In genomic region chr3:47577583-47578118, GRCh38 we compare ENCODE assay signal across 9 cellular contexts. TPM values are rescaled to one million over a fixed set of nuclear protein-coding genes. Genes with fewer than 3 reads are reported as not detected.
DNase-seq lines count a peak whose midpoint lies in the region; ATAC-seq, FAIRE-seq and TF ChIP-seq lines count a peak whose summit lies in the region.
"Had no signal": no experiment of that assay in that cellular context is flagged by ENCODE, and none has a peak within 500 bp of the region (broad histone marks: within the 10 kb centered on the region; RNA-seq: fewer than 3 reads in every experiment).

No MANE protein-coding gene starts in this region.

- H3K27ac ChIP-seq in astrocyte (ENCODE audit: low read depth, low read length) (no peak overlapping the region), keratinocyte (ENCODE audit: control insufficient read depth, insufficient read depth, low read length) (no peak overlapping the region), stomach (no peak overlapping the region)

- dilution Hi-C loops in keratinocyte (cut with MboI; ENCODE audit: extremely low pct_ligation_motif_present, low sequenced_read_pairs), result no loop called here

- no peak for TF ChIP-seq CTCF in astrocyte (IDR thresholded peaks at IDR 0.05; ENCODE audit: insufficient read depth, low read depth, low read length)
- TF ChIP-seq CTCF in keratinocyte (optimal IDR thresholded peaks at IDR 0.05 in 1 of 3, IDR thresholded peaks at IDR 0.05 in 1 of 3, conservative IDR thresholded peaks at IDR 0.05 in 1 of 3; ENCODE audit: extremely low read depth in 1 of 3, insufficient read depth in 2 of 3, low read length in 3 of 3), result no peak
- TF ChIP-seq CTCF in stomach (IDR thresholded peaks at IDR 0.05), result no peak

- H3K9me1 ChIP-seq in keratinocyte (ENCODE audit: control insufficient read depth, extremely low read depth, insufficient read depth, low read length), result no peaks in the 10 kb centered on the region

- intact Hi-C loops in stomach (cut with DNase I; ENCODE audit: low total_unique reads), result no loop called here

- no peak overlapping the region for H3K27ac Mint-ChIP-seq in T-helper 2 cell treated with Interferon-gamma antibody and Interleukin-4, amounts not matched to agents 5 μg/mL and 100 μg/mL, for 36 hours
- H3K27ac Mint-ChIP-seq in astrocyte (ENCODE audit: unreplicated experiment), result no peak overlapping the region
- H3K27ac Mint-ChIP-seq: activated naive CD4-positive, alpha-beta T cell treated with anti-CD3 and anti-CD28 coated beads, Interleukin-2, amount 50 U/mL, for 72 hours had no signal

- peak overlapping the region; percentile 60 for H2AFZ ChIP-seq in astrocyte (ENCODE audit: low read depth, low read length)
- peak overlapping the region; percentile 26 for H2AFZ ChIP-seq in keratinocyte (ENCODE audit: control insufficient read depth, low read length)

- peaks cover 36% of the 10 kb centered on the region for H3K27me3 Mint-ChIP-seq in T-helper 2 cell treated with Interferon-gamma antibody and Interleukin-4, amounts not matched to agents 5 μg/mL and 100 μg/mL, for 36 hours (ENCODE audit: low read depth)
- peaks cover 28% of the 10 kb centered on the region for H3K27me3 Mint-ChIP-seq in astrocyte (ENCODE audit: low read depth, unreplicated experiment)

- H3K36me3 ChIP-seq in astrocyte (ENCODE audit: insufficient read depth, low read length) (no peaks in the 10 kb centered on the region), keratinocyte (ENCODE audit: control insufficient read depth in 2 of 2, extremely low read depth in 1 of 2, insufficient read depth in 2 of 2, low read length in 2 of 2) (no peaks in the 10 kb centered on the region), stomach (no peaks in the 10 kb centered on the region)

- H3K4me3 ChIP-seq in astrocyte (ENCODE audit: insufficient read depth, low read depth, low read length), result peak overlapping the region; percentile 23
- H3K4me3 ChIP-seq in keratinocyte (ENCODE audit: control insufficient read depth in 2 of 3, extremely low read depth in 1 of 3, insufficient read depth in 2 of 3, low read depth in 1 of 3, low read length in 3 of 3), result peak overlapping the region in 2 of 3 experiments; percentile 40 to 51
- H3K4me3 ChIP-seq in stomach, result peak overlapping the region; percentile 64 to 94 (median 72)

- DNase-seq in T-helper 2 cell treated with Interferon-gamma antibody and Interleukin-4, amounts not matched to agents 5 μg/mL and 100 μg/mL, for 36 hours (ENCODE audit: low spot score), result peak; percentile 8
- DNase-seq in T-helper 2 cell (no peak), astrocyte (ENCODE audit: low read depth) (no peak), keratinocyte (ENCODE audit: low read depth, low spot score) (no peak), stomach (no peak), DMS79 (lab: John Stamatoyannopoulos, UW) (no peak), NCI-H446 (lab: John Stamatoyannopoulos, UW) (no peak)

- no peak for TF ChIP-seq EP300 in stomach (IDR thresholded peaks at IDR 0.05)

- peak overlapping the region; percentile 54 for H3K4me3 Mint-ChIP-seq in T-helper 2 cell treated with Interferon-gamma antibody and Interleukin-4, amounts not matched to agents 5 μg/mL and 100 μg/mL, for 36 hours
- H3K4me3 Mint-ChIP-seq in astrocyte (ENCODE audit: unreplicated experiment), result peak overlapping the region; percentile 64

- peaks cover 30% of the 10 kb centered on the region for H3K27me3 ChIP-seq in astrocyte (ENCODE audit: insufficient read depth, low read length)
- H3K27me3 ChIP-seq in keratinocyte (ENCODE audit: control insufficient read depth, extremely low read depth, insufficient read depth, low read length), result peaks cover 26% of the 10 kb centered on the region
- H3K27me3 ChIP-seq in stomach, result peaks cover 0 to 40% (median 29%) of the 10 kb centered on the region in 3 donors

- H3K9ac ChIP-seq in astrocyte (ENCODE audit: low read length) (no peak overlapping the region), keratinocyte (ENCODE audit: control insufficient read depth, extremely low read depth, insufficient read depth, low read length) (no peak overlapping the region)

- WGBS in stomach, 5 donors, result 1 to 4% (median 2%) methylated on average over 18 to 49 of the region's 49 CpGs; no CpG with 5 or more reads in 1 of the 5 donors

- no peaks in the 10 kb centered on the region for H3K36me3 Mint-ChIP-seq in T-helper 2 cell treated with Interferon-gamma antibody and Interleukin-4, amounts not matched to agents 5 μg/mL and 100 μg/mL, for 36 hours (ENCODE audit: low read depth)
- H3K36me3 Mint-ChIP-seq in astrocyte (ENCODE audit: low read depth, unreplicated experiment), result peaks cover 4% of the 10 kb centered on the region
- H3K36me3 Mint-ChIP-seq: activated naive CD4-positive, alpha-beta T cell treated with anti-CD3 and anti-CD28 coated beads, Interleukin-2, amount 50 U/mL, for 72 hours had no signal

- FAIRE-seq in astrocyte (lab: Jason Lieb, UNC), result no peak
- FAIRE-seq in keratinocyte (lab: Jason Lieb, UNC), result no peak

- no peak for TF ChIP-seq POLR2A in stomach (IDR thresholded peaks at IDR 0.05)

- no peaks in the 10 kb centered on the region for H3K9me3 Mint-ChIP-seq in T-helper 2 cell treated with Interferon-gamma antibody and Interleukin-4, amounts not matched to agents 5 μg/mL and 100 μg/mL, for 36 hours
- H3K9me3 Mint-ChIP-seq in astrocyte (ENCODE audit: unreplicated experiment), result no peaks in the 10 kb centered on the region
- H3K9me3 Mint-ChIP-seq: activated naive CD4-positive, alpha-beta T cell treated with anti-CD3 and anti-CD28 coated beads, Interleukin-2, amount 50 U/mL, for 72 hours had no signal

- H4K20me1 ChIP-seq in astrocyte (ENCODE audit: insufficient read depth, low read length) (peaks cover 22% of the 10 kb centered on the region), keratinocyte (ENCODE audit: control insufficient read depth, extremely low read depth, insufficient read depth, low read length) (no peaks in the 10 kb centered on the region)

- peaks cover 2% of the 10 kb centered on the region for H3K4me1 Mint-ChIP-seq in T-helper 2 cell treated with Interferon-gamma antibody and Interleukin-4, amounts not matched to agents 5 μg/mL and 100 μg/mL, for 36 hours (ENCODE audit: low read depth)
- peaks cover 4% of the 10 kb centered on the region for H3K4me1 Mint-ChIP-seq in astrocyte (ENCODE audit: low read depth, unreplicated experiment)

- H3K4me1 ChIP-seq in astrocyte (ENCODE audit: insufficient read depth, low read length) (no peaks in the 10 kb centered on the region), keratinocyte (ENCODE audit: control insufficient read depth, extremely low read depth, insufficient read depth, low read length) (no peaks in the 10 kb centered on the region), stomach (peaks cover 14 to 17% (median 17%) of the 10 kb centered on the region in 4 donors)

- H3K9me3 ChIP-seq in astrocyte (ENCODE audit: insufficient read depth, low read depth, low read length) (no peaks in the 10 kb centered on the region), keratinocyte (ENCODE audit: control insufficient read depth, low read depth, low read length) (no peaks in the 10 kb centered on the region), stomach (no peaks in the 10 kb centered on the region)

- H3K4me2 ChIP-seq in astrocyte (ENCODE audit: low read length) (peak overlapping the region; percentile 81), keratinocyte (ENCODE audit: control insufficient read depth, extremely low read depth, insufficient read depth, low read depth, low read length) (peak overlapping the region; percentile 75)

- H3K79me2 ChIP-seq in astrocyte (ENCODE audit: insufficient read depth, low read length), result no peaks in the 10 kb centered on the region
- H3K79me2 ChIP-seq in keratinocyte (ENCODE audit: control insufficient read depth, insufficient read depth, low read length), result no peaks in the 10 kb centered on the region

- ATAC-seq in GM21367 (IDR thresholded peaks at IDR 0.05; ENCODE audit: unreplicated experiment), result no peak

RNA-seq across cellular contexts. Expression of gene CSPG5, which starts 1.0 kb away (rescaled TPM):
- 1.2 and 2.2 TPM in 2 replicates for total RNA-seq in astrocyte
- 0.03 to 0.23 TPM (median 0.14 TPM) in 3 replicates for polyA plus RNA-seq in keratinocyte
- polyA plus RNA-seq in keratinocyte (2011; ENCODE audit: low read depth), result 0.75 TPM
- 0.18 and 0.21 TPM in 2 replicates for polyA plus RNA-seq in keratinocyte (2011; cell fraction: cytosol; rRNA removed)
- 0.48 and 0.73 TPM in 2 replicates for polyA plus RNA-seq in keratinocyte (2011; cell fraction: nucleus; rRNA removed)
- 0.07 and 2.3 TPM in 2 replicates for polyA plus RNA-seq in keratinocyte (2012; ENCODE audit: low replicate concordance)
- polyA minus RNA-seq in keratinocyte, result 0.54 to 0.63 TPM in 2 of 3 replicates, not detected in the other
- not detected for polyA minus RNA-seq in keratinocyte (2011; cell fraction: cytosol; rRNA and poly(A)+ RNA removed)
- polyA minus RNA-seq in keratinocyte (2011; cell fraction: nucleus; rRNA and poly(A)+ RNA removed), result 0.53 and 1.2 TPM in 2 replicates
- 1 to 10 TPM in 1 of 5 donors, under 1 TPM in 2, not detected in 2; under 0.01 to 3.8 (median 0.73) TPM for total RNA-seq in stomach
- under 1 TPM in 2 of 3 donors, not detected in 1; 0.19 to 0.35 TPM for polyA plus RNA-seq in stomach
